Comparison of ENCODE assay signal across 11 cellular contexts in genomic region chr3:65334045-65334665, GRCh38.
DNase-seq lines count a peak whose midpoint lies in the region; ATAC-seq and TF ChIP-seq lines count a peak whose summit lies in the region.
"Had no signal": no experiment of that assay in that cellular context is flagged by ENCODE, and none has a peak within 500 bp of the region (broad histone marks: within the 10 kb centered on the region; RNA-seq: fewer than 3 reads in every experiment).

No MANE protein-coding gene starts in this region.

- intact Hi-C loops in heart left ventricle (cut with DNase I) (loop anchor here in 3 of 10 donors (2.0 to 10.0 kb wide), 4 partner anchors 77 to 799 kb away; no protein-coding TSS in a partner anchor), psoas muscle (cut with DNase I) (loop anchor here in 1 of 2 donors (5.0 kb wide), 1 partner anchor 78 kb away; no protein-coding TSS in a partner anchor)
- intact Hi-C loops in CD4-positive, alpha-beta T cell (cut with DNase I, micrococcal nuclease), result no loop called here

- CTCF ChIA-PET in CD4-positive, alpha-beta T cell (lab: Charles Lee), result no interaction called here

- TF ChIP-seq CTCF in GM06990 (IDR thresholded peaks at IDR 0.05; ENCODE audit: insufficient read depth, low read length, poor library complexity, severe bottlenecking), result peak; percentile 6
- peak; percentile 45 for TF ChIP-seq CTCF in VCaP (conservative IDR thresholded peaks at IDR 0.05)
- TF ChIP-seq CTCF in heart left ventricle (IDR thresholded peaks at IDR 0.05), result peak in 10 of 12 donors; percentile 3 to 56 (median 30)
- TF ChIP-seq CTCF in psoas muscle (IDR thresholded peaks at IDR 0.05), result peak; percentile 5
- no peak for TF ChIP-seq CTCF in CD4-positive, alpha-beta T cell (IDR thresholded peaks at IDR 0.05)

- WGBS in heart left ventricle, 4 donors, result 0 to 16% (median 7%) methylated on average over 1 of the region's 1 CpG
- WGBS in psoas muscle, 3 donors, result 10 to 14% (median 11%) methylated on average over 1 of the region's 1 CpG

- H3K4me3 ChIP-seq in GM06990 (replicated peaks; ENCODE audit: low read depth, low read length) (no peak overlapping the region), heart left ventricle (no peak overlapping the region), psoas muscle (no peak overlapping the region)

- H3K27ac ChIP-seq in VCaP, result no peak overlapping the region
- H3K27ac ChIP-seq in heart left ventricle, result peak overlapping the region in 2 of 12 donors; percentile 3 to 13
- H3K27ac ChIP-seq in psoas muscle, result no peak overlapping the region
- H3K27ac ChIP-seq in CD4-positive, alpha-beta T cell (ENCODE audit: low read depth, low read length), result no peak overlapping the region
- H3K27ac ChIP-seq: KMS-11 had no signal

- no peaks in the 10 kb centered on the region for H3K36me3 ChIP-seq in GM06990 (ENCODE audit: control insufficient read depth, insufficient read depth, low read length)
- H3K36me3 ChIP-seq in heart left ventricle, result no peaks in the 10 kb centered on the region
- no peaks in the 10 kb centered on the region for H3K36me3 ChIP-seq in psoas muscle (ENCODE audit: insufficient read depth in 1 of 2, low read depth in 1 of 2)

- POLR2A ChIA-PET in CD4-positive, alpha-beta T cell (lab: Charles Lee), result no interaction called here

- H3K9me3 ChIP-seq in heart left ventricle, result no peaks in the 10 kb centered on the region
- H3K9me3 ChIP-seq in psoas muscle, result no peaks in the 10 kb centered on the region
- H3K9me3 ChIP-seq in CD4-positive, alpha-beta T cell (ENCODE audit: control insufficient read depth, low read length), result no peaks in the 10 kb centered on the region

- no peak overlapping the region for H3K4me3 Mint-ChIP-seq in CD4-positive, alpha-beta T cell
- H3K4me3 Mint-ChIP-seq in T-helper 2 cell treated with Interferon-gamma antibody and Interleukin-4, amounts not matched to agents 5 μg/mL and 100 μg/mL, for 36 hours, result no peak overlapping the region
- H3K4me3 Mint-ChIP-seq: stimulated activated naive CD8-positive, alpha-beta T cell treated with anti-CD3 and anti-CD28 coated beads, Interleukin-15, amount 100 ng/mL, for 72 hours had no signal

- TF ChIP-seq POLR2A in heart left ventricle (IDR thresholded peaks at IDR 0.05), result no peak

- no peaks in the 10 kb centered on the region for H3K36me3 Mint-ChIP-seq in CD4-positive, alpha-beta T cell (ENCODE audit: low read depth)
- no peaks in the 10 kb centered on the region for H3K36me3 Mint-ChIP-seq in T-helper 2 cell treated with Interferon-gamma antibody and Interleukin-4, amounts not matched to agents 5 μg/mL and 100 μg/mL, for 36 hours (ENCODE audit: low read depth)

- DNase-seq in GM06990 (ENCODE audit: extremely low read depth, insufficient read length), result no peak
- peak in 3 of 5 donors; percentile 32 to 58 (median 46) for DNase-seq in heart left ventricle
- DNase-seq in psoas muscle, result no peak
- DNase-seq in NCI-H187 treated with DMSO at 0.1 percent for 48 hours (lab: John Stamatoyannopoulos, UW), result no peak
- DNase-seq in CD4-positive, alpha-beta T cell, result no peak
- no peak for DNase-seq in T-helper 2 cell treated with Interferon-gamma antibody and Interleukin-4, amounts not matched to agents 5 μg/mL and 100 μg/mL, for 36 hours (ENCODE audit: low spot score)
- DNase-seq: NCI-H82; stimulated activated naive CD8-positive, alpha-beta T cell treated with anti-CD3 and anti-CD28 coated beads, Interleukin-15, amount 100 ng/mL, for 72 hours had no signal

- H3K4me1 Mint-ChIP-seq in CD4-positive, alpha-beta T cell (ENCODE audit: low read depth), result no peaks in the 10 kb centered on the region
- H3K4me1 Mint-ChIP-seq in T-helper 2 cell treated with Interferon-gamma antibody and Interleukin-4, amounts not matched to agents 5 μg/mL and 100 μg/mL, for 36 hours (ENCODE audit: low read depth), result no peaks in the 10 kb centered on the region
- H3K4me1 Mint-ChIP-seq: stimulated activated naive CD8-positive, alpha-beta T cell treated with anti-CD3 and anti-CD28 coated beads, Interleukin-15, amount 100 ng/mL, for 72 hours had no signal

- H3K4me1 ChIP-seq in heart left ventricle (peaks cover 0 to 30% (median 13%) of the 10 kb centered on the region in 12 donors), psoas muscle (no peaks in the 10 kb centered on the region)

- H3K27ac Mint-ChIP-seq in CD4-positive, alpha-beta T cell, result no peak overlapping the region
- H3K27ac Mint-ChIP-seq in T-helper 2 cell treated with Interferon-gamma antibody and Interleukin-4, amounts not matched to agents 5 μg/mL and 100 μg/mL, for 36 hours, result no peak overlapping the region
- H3K27ac Mint-ChIP-seq: stimulated activated naive CD8-positive, alpha-beta T cell treated with anti-CD3 and anti-CD28 coated beads, Interleukin-15, amount 100 ng/mL, for 72 hours had no signal

- no peaks in the 10 kb centered on the region for H3K27me3 Mint-ChIP-seq in CD4-positive, alpha-beta T cell
- H3K27me3 Mint-ChIP-seq in T-helper 2 cell treated with Interferon-gamma antibody and Interleukin-4, amounts not matched to agents 5 μg/mL and 100 μg/mL, for 36 hours (ENCODE audit: low read depth), result no peaks in the 10 kb centered on the region
- H3K27me3 Mint-ChIP-seq: stimulated activated naive CD8-positive, alpha-beta T cell treated with anti-CD3 and anti-CD28 coated beads, Interleukin-15, amount 100 ng/mL, for 72 hours had no signal

- peak; percentile 39 to 75 (median 53) for ATAC-seq in heart left ventricle
- ATAC-seq in psoas muscle, result peak in 1 of 4 donors; percentile 25
- ATAC-seq in CD4-positive, alpha-beta T cell (ENCODE audit: poor library complexity), result no peak
- ATAC-seq in HG03565 (IDR thresholded peaks at IDR 0.05; ENCODE audit: unreplicated experiment), result no peak
- ATAC-seq: stimulated activated naive CD8-positive, alpha-beta T cell treated with anti-CD3 and anti-CD28 coated beads, Interleukin-15, amount 100 ng/mL, for 72 hours had no signal

- H3K27me3 ChIP-seq in GM06990 (replicated peaks; ENCODE audit: control insufficient read depth, insufficient read depth, low read length), result no peaks in the 10 kb centered on the region
- H3K27me3 ChIP-seq in heart left ventricle, result no peaks in the 10 kb centered on the region
- H3K27me3 ChIP-seq in psoas muscle (ENCODE audit: insufficient read depth in 3 of 3, low read length in 2 of 3), result no peaks in the 10 kb centered on the region
- H3K27me3 ChIP-seq in CD4-positive, alpha-beta T cell (ENCODE audit: control insufficient read depth, insufficient read depth, low read length), result no peaks in the 10 kb centered on the region

- peaks cover 9% of the 10 kb centered on the region for H3K9me3 Mint-ChIP-seq in CD4-positive, alpha-beta T cell
- peaks cover 15% of the 10 kb centered on the region for H3K9me3 Mint-ChIP-seq in T-helper 2 cell treated with Interferon-gamma antibody and Interleukin-4, amounts not matched to agents 5 μg/mL and 100 μg/mL, for 36 hours

Comparison
In these comparisons a context has a peak if more than half of its experiments do, and no peak if none do; other contexts are left out.
1. DNase-seq: peak in heart left ventricle (3 of 5); none in GM06990 (single experiment), psoas muscle (0 of 2), NCI-H187 treated with DMSO at 0.1 percent for 48 hours (single experiment), CD4-positive, alpha-beta T cell (0 of 10) and T-helper 2 cell treated with Interferon-gamma antibody and Interleukin-4, amounts not matched to agents 5 μg/mL and 100 μg/mL, for 36 hours (single experiment).
2. ATAC-seq: peak in heart left ventricle (4 of 4); none in CD4-positive, alpha-beta T cell (single experiment) and HG03565 (single experiment).